ENCODE assay signal across 30 cellular contexts in the genomic region with DNA sequence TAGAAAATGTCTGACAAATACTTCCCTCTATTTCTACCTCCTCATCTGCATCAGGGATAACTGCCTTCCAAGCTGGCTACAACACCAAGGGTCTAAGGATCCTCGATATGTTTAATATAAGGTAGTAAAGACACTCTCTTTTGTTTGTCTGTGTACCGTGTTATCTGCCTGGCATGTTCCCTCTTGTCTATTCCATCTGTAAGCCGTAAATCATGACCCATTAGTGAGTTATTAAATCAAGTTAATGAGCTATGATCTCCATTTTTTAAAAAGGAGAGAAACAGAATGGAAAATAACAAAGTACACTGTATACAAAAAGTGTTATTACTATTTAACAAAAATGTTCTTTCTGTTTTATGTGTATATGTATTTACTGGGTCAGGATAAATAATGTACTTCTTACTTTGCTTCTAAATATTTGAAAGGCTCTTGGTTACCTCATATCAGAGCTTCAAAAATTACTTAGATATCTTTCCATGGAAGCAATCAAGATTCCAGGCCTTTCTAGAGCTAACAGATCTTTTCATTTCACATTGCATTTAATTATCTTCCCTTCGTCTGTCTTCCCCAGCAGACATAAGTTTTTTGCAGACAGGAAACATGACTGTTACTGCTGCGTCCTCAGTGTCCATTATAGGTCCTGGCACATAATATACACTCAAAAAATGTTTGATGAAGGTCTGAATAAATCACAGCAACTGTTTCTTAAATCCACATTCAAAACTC.
DNase-seq lines count a peak whose midpoint lies in the region; ATAC-seq, FAIRE-seq and TF ChIP-seq lines count a peak whose summit lies in the region.
"Had no signal": no experiment of that assay in that cellular context is flagged by ENCODE, and none has a peak within 500 bp of the region (broad histone marks: within the 10 kb centered on the region; RNA-seq: fewer than 3 reads in every experiment).

No MANE protein-coding gene starts in this region.

- peak overlapping the region; percentile 12 for H3K4me2 ChIP-seq in keratinocyte (ENCODE audit: control insufficient read depth, extremely low read depth, insufficient read depth, low read depth, low read length)

- peak overlapping the region; percentile 5 for H2AFZ ChIP-seq in keratinocyte (ENCODE audit: control insufficient read depth, low read length)
- H2AFZ ChIP-seq: GM23248 had no signal

- H3K9ac ChIP-seq in keratinocyte (ENCODE audit: control insufficient read depth, extremely low read depth, insufficient read depth, low read length): no peak overlapping the region
- H3K9ac ChIP-seq: GM23248 had no signal

- H3K79me2 ChIP-seq in keratinocyte (ENCODE audit: control insufficient read depth, insufficient read depth, low read length): no peaks in the 10 kb centered on the region

- H3K4me3 ChIP-seq in keratinocyte (ENCODE audit: control insufficient read depth in 2 of 3, extremely low read depth in 1 of 3, insufficient read depth in 2 of 3, low read depth in 1 of 3, low read length in 3 of 3): no peak overlapping the region
- H3K4me3 ChIP-seq: breast epithelium, coronary artery, GM23248, ovary, SJCRH30, skin epidermis, stomach, tibial nerve had no signal

- H3K27ac Mint-ChIP-seq in chondrocyte (ENCODE audit: unreplicated experiment): no peak overlapping the region
- H3K27ac Mint-ChIP-seq: activated CD4-positive, alpha-beta memory T cell treated with anti-CD3 and anti-CD28 coated beads for 36 hours; activated naive CD4-positive, alpha-beta T cell treated with anti-CD3 and anti-CD28 coated beads, Interleukin-2, amount 50 U/mL, for 72 hours; activated T-helper 17 cell treated with anti-CD3 and anti-CD28 coated beads, Interleukin-2, amount 50 U/mL, for 72 hours; CD8-positive, alpha-beta memory T cell; HFFc6; naive thymus-derived CD8-positive, alpha-beta T cell had no signal

- no peaks in the 10 kb centered on the region for H3K4me1 Mint-ChIP-seq in chondrocyte (ENCODE audit: low read depth)
- H3K4me1 Mint-ChIP-seq: activated T-helper 17 cell treated with anti-CD3 and anti-CD28 coated beads, Interleukin-2, amount 50 U/mL, for 72 hours; CD8-positive, alpha-beta memory T cell; naive thymus-derived CD8-positive, alpha-beta T cell had no signal

- no peaks in the 10 kb centered on the region for H3K36me3 ChIP-seq in keratinocyte (ENCODE audit: control insufficient read depth in 2 of 2, extremely low read depth in 1 of 2, insufficient read depth in 2 of 2, low read length in 2 of 2)
- H3K36me3 ChIP-seq: BE2C, breast epithelium, ovary, SJCRH30, stomach, tibial nerve had no signal

- peak; percentile 76 for FAIRE-seq in GM12892 (lab: Jason Lieb, UNC)
- FAIRE-seq in keratinocyte (lab: Jason Lieb, UNC): peak; percentile 17

- H3K4me1 ChIP-seq in keratinocyte (ENCODE audit: control insufficient read depth, extremely low read depth, insufficient read depth, low read length): peaks cover 10% of the 10 kb centered on the region
- H3K4me1 ChIP-seq: breast epithelium, stomach, tibial nerve had no signal

- no peaks in the 10 kb centered on the region for H3K9me3 ChIP-seq in keratinocyte (ENCODE audit: control insufficient read depth, low read depth, low read length)
- H3K9me3 ChIP-seq: BE2C, breast epithelium, ovary, SJCRH30, stomach, tibial nerve had no signal

- ATAC-seq in HG03135 (IDR thresholded peaks at IDR 0.05; ENCODE audit: unreplicated experiment): no peak
- ATAC-seq: activated naive CD4-positive, alpha-beta T cell treated with anti-CD3 and anti-CD28 coated beads, Interleukin-2, amount 50 U/mL, for 72 hours; activated T-helper 17 cell treated with anti-CD3 and anti-CD28 coated beads, Interleukin-2, amount 50 U/mL, for 72 hours; naive thymus-derived CD8-positive, alpha-beta T cell had no signal

- TF ChIP-seq CTCF in keratinocyte (optimal IDR thresholded peaks at IDR 0.05 in 1 of 3, IDR thresholded peaks at IDR 0.05 in 1 of 3, conservative IDR thresholded peaks at IDR 0.05 in 1 of 3; ENCODE audit: extremely low read depth in 1 of 3, insufficient read depth in 2 of 3, low read length in 3 of 3): no peak
- no peak for TF ChIP-seq CTCF in chondrocyte (IDR thresholded peaks at IDR 0.05)

- TF ChIP-seq POLR2A in GM12892 (IDR thresholded peaks at IDR 0.05; ENCODE audit: low read depth, low read length): no peak

- H3K4me3 Mint-ChIP-seq in chondrocyte (ENCODE audit: unreplicated experiment): no peak overlapping the region
- H3K4me3 Mint-ChIP-seq: activated CD4-positive, alpha-beta memory T cell treated with anti-CD3 and anti-CD28 coated beads for 36 hours; activated T-helper 17 cell treated with anti-CD3 and anti-CD28 coated beads, Interleukin-2, amount 50 U/mL, for 72 hours; CD8-positive, alpha-beta memory T cell; HFFc6; naive thymus-derived CD8-positive, alpha-beta T cell had no signal

- H3K9me1 ChIP-seq in keratinocyte (ENCODE audit: control insufficient read depth, extremely low read depth, insufficient read depth, low read length): no peaks in the 10 kb centered on the region

- dilution Hi-C loops in keratinocyte (cut with MboI; ENCODE audit: extremely low pct_ligation_motif_present, low sequenced_read_pairs): no loop called here

- no peaks in the 10 kb centered on the region for H3K9me3 Mint-ChIP-seq in chondrocyte (ENCODE audit: low read depth)
- H3K9me3 Mint-ChIP-seq: activated CD4-positive, alpha-beta memory T cell treated with anti-CD3 and anti-CD28 coated beads for 36 hours; activated naive CD4-positive, alpha-beta T cell treated with anti-CD3 and anti-CD28 coated beads, Interleukin-2, amount 50 U/mL, for 72 hours; activated T-helper 17 cell treated with anti-CD3 and anti-CD28 coated beads, Interleukin-2, amount 50 U/mL, for 72 hours; HFFc6 had no signal

- H3K27me3 Mint-ChIP-seq in chondrocyte (ENCODE audit: low read depth): peaks cover 9% of the 10 kb centered on the region
- H3K27me3 Mint-ChIP-seq: activated CD4-positive, alpha-beta memory T cell treated with anti-CD3 and anti-CD28 coated beads for 36 hours; CD8-positive, alpha-beta memory T cell had no signal

- H3K27ac ChIP-seq in keratinocyte (ENCODE audit: control insufficient read depth, insufficient read depth, low read length): no peak overlapping the region
- H3K27ac ChIP-seq: breast epithelium, coronary artery, GM23248, ovary, SJCRH30, skin epidermis, stomach, tibial nerve had no signal

- no peaks in the 10 kb centered on the region for H3K36me3 Mint-ChIP-seq in chondrocyte (ENCODE audit: low read depth)
- H3K36me3 Mint-ChIP-seq: activated CD4-positive, alpha-beta memory T cell treated with anti-CD3 and anti-CD28 coated beads for 36 hours; activated naive CD4-positive, alpha-beta T cell treated with anti-CD3 and anti-CD28 coated beads, Interleukin-2, amount 50 U/mL, for 72 hours; CD8-positive, alpha-beta memory T cell; naive thymus-derived CD8-positive, alpha-beta T cell had no signal

- no peaks in the 10 kb centered on the region for H3K27me3 ChIP-seq in keratinocyte (ENCODE audit: control insufficient read depth, extremely low read depth, insufficient read depth, low read length)
- H3K27me3 ChIP-seq: BE2C, breast epithelium, ovary, SJCRH30, stomach, tibial nerve had no signal

- no peaks in the 10 kb centered on the region for H4K20me1 ChIP-seq in keratinocyte (ENCODE audit: control insufficient read depth, extremely low read depth, insufficient read depth, low read length)

- DNase-seq in GM12892 (ENCODE audit: insufficient read length) (no peak), NCI-H1694 (lab: John Stamatoyannopoulos, UW) (peak; percentile 26), NCI-H69 (lab: John Stamatoyannopoulos, UW) (peak; percentile 98), keratinocyte (ENCODE audit: low read depth, low spot score) (no peak), SHP77 treated with DMSO at 0.1 percent for 48 hours (lab: John Stamatoyannopoulos, UW) (no peak), chondrocyte (ENCODE audit: low spot score) (no peak)
- DNase-seq in activated effector memory CD4-positive, alpha-beta T cell treated with Interleukin-2 at 50 U/mL for 16 hours: no peak
- DNase-seq: ACHN; activated CD4-positive, alpha-beta memory T cell treated with anti-CD3 and anti-CD28 coated beads for 36 hours; activated CD8-positive, alpha-beta memory T cell treated with anti-CD3 and anti-CD28 coated beads, Interleukin-2, amount 50 U/mL, for 48 hours; BE2C; CD8-positive, alpha-beta memory T cell; effector memory CD4-positive, alpha-beta T cell; GM23248; HFFc6; IMR-90; naive thymus-derived CD8-positive, alpha-beta T cell; NCI-H226; ovary; retina; stimulated activated CD8-positive, alpha-beta memory T cell treated with anti-CD3 and anti-CD28 coated beads, Interleukin-4, amount 100 ng/mL, for 48 hours; stomach had no signal

Comparison
In these comparisons a context has a peak if more than half of its experiments do, and no peak if none do; other contexts are left out.
1. DNase-seq: peak in NCI-H1694 (single experiment) and NCI-H69 (single experiment); none in GM12892 (single experiment), keratinocyte (single experiment), activated effector memory CD4-positive, alpha-beta T cell treated with Interleukin-2 at 50 U/mL for 16 hours (single experiment), SHP77 treated with DMSO at 0.1 percent for 48 hours (single experiment) and chondrocyte (single experiment).